In the genomic region with DNA sequence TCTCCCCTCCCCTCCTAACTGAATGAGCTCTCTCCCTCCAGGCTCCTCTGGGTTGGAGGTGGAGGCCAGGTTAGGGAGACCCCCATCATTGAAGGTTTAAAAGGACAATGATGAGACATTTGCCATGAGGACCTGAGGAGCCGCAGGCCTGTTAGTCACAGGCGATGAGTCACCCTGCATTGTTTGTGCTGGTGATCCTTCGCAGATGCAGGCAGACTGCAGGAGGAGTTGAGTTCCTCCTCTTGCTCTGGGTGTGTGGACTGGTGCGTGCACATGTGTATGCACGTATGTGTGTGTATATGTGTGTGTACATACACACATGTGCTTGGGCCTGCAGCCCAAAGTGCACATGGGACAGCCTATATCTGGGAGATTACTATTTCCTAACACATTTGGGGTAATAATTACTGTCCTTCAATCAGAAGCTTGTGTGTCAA, we compare ENCODE assay signal across 9 cellular contexts. TPM values are rescaled to one million over a fixed set of nuclear protein-coding genes. Genes with fewer than 3 reads are reported as not detected.
DNase-seq lines count a peak whose midpoint lies in the region; ATAC-seq and TF ChIP-seq lines count a peak whose summit lies in the region.
"Had no signal": no experiment of that assay in that cellular context is flagged by ENCODE, and none has a peak within 500 bp of the region (broad histone marks: within the 10 kb centered on the region; RNA-seq: fewer than 3 reads in every experiment).

No MANE protein-coding gene starts in this region.

- H3K4me3 ChIP-seq in esophagus squamous epithelium: no peak overlapping the region
- no peak overlapping the region for H3K4me3 ChIP-seq in ovary

- 5 to 26% methylated on average over 5 of the region's 5 CpGs for WGBS in esophagus squamous epithelium, 2 donors
- whole genome bisulfite sequencing in ovary, 3 donors: 39 to 49% (median 45%) methylated on average over 5 of the region's 5 CpGs

- peak; percentile 9 for DNase-seq in NK-92 treated with Interleukin-12 subunit alpha and Interleukin-12 subunit beta, amount 100 ng/mL, for 24 hours (lab: John Stamatoyannopoulos, UW)
- DNase-seq in NK-92 (lab: John Stamatoyannopoulos, UW; ENCODE audit: unreplicated experiment): no peak
- peak; percentile 20 for DNase-seq in esophagus squamous epithelium (lab: John Stamatoyannopoulos, UW)
- peak in 4 of 5 donors; percentile 53 to 76 (median 64) for DNase-seq in ovary
- DNase-seq in D341Med (ENCODE audit: low spot score): no peak
- DNase-seq: CD4-positive, CD25-positive, alpha-beta regulatory T cell had no signal

- TF ChIP-seq EP300 in ovary (IDR thresholded peaks at IDR 0.05): no peak

- intact Hi-C loops in esophagus squamous epithelium (cut with DNase I): no loop called here
- intact Hi-C loops in ovary (cut with DNase I): loop anchor here in 2 of 4 donors (5.0 to 10.0 kb wide), 2 partner anchors 69 to 216 kb away; no protein-coding TSS in a partner anchor

- ATAC-seq in SK-N-SH treated with all-trans-retinoic acid at 6 μM for 48 hours (peak; percentile 94), GM18861 (IDR thresholded peaks at IDR 0.05; ENCODE audit: unreplicated experiment) (no peak), HG02571 (IDR thresholded peaks at IDR 0.05; ENCODE audit: unreplicated experiment) (no peak)

- H3K4me1 ChIP-seq in esophagus squamous epithelium (peaks cover 12 to 53% (median 19%) of the 10 kb centered on the region in 3 donors), ovary (ENCODE audit: insufficient read depth) (peaks cover 18% of the 10 kb centered on the region)

- H3K36me3 ChIP-seq in esophagus squamous epithelium (no peaks in the 10 kb centered on the region), ovary (no peaks in the 10 kb centered on the region)

- no peak for TF ChIP-seq CTCF in esophagus squamous epithelium (IDR thresholded peaks at IDR 0.05)
- TF ChIP-seq CTCF in ovary (IDR thresholded peaks at IDR 0.05): no peak

- peak overlapping the region in 3 of 4 donors; percentile 16 to 56 (median 42) for H3K27ac ChIP-seq in esophagus squamous epithelium
- no peak overlapping the region for H3K27ac ChIP-seq in ovary

- no peak for TF ChIP-seq POLR2A in esophagus squamous epithelium (IDR thresholded peaks at IDR 0.05)
- TF ChIP-seq POLR2A in ovary (IDR thresholded peaks at IDR 0.05): no peak

- no peaks in the 10 kb centered on the region for H3K9me3 ChIP-seq in esophagus squamous epithelium
- H3K9me3 ChIP-seq in ovary: no peaks in the 10 kb centered on the region

- H3K27me3 ChIP-seq in esophagus squamous epithelium: peaks cover 0 to 25% (median 0%) of the 10 kb centered on the region in 4 donors
- H3K27me3 ChIP-seq in ovary: no peaks in the 10 kb centered on the region

TF ChIP-seq in SK-N-SH treated with all-trans-retinoic acid at 6 μM for 48 hours, 23 proteins besides CTCF, POLR2A, EP300 and RAD21:
- TF ChIP-seq TCF4 (CRISPR knock-in tag; IDR thresholded peaks at IDR 0.05; ENCODE audit: borderline replicate concordance) (peak; percentile 53; the same call in 1 of the 2 replicates), ZFP3 (CRISPR knock-in tag; IDR thresholded peaks at IDR 0.05) (peak; percentile 40), TOX (CRISPR knock-in tag; IDR thresholded peaks at IDR 0.05; ENCODE audit: borderline replicate concordance) (peak; percentile 37; the same call in 1 of the 2 replicates), ESRRG (CRISPR knock-in tag; IDR thresholded peaks at IDR 0.05) (no peak), PPARA (CRISPR knock-in tag; IDR thresholded peaks at IDR 0.05; ENCODE audit: borderline replicate concordance) (no peak), RARB (CRISPR knock-in tag; IDR thresholded peaks at IDR 0.05) (0 out of 2 replicates have a peak, but pooled peaks have one; percentile 60), SNAI2 (CRISPR knock-in tag; IDR thresholded peaks at IDR 0.05) (0 out of 2 replicates have a peak, but pooled peaks have one; percentile 55), ISL1 (CRISPR knock-in tag; IDR thresholded peaks at IDR 0.05) (peak; percentile 71), ZNF565 (CRISPR knock-in tag; conservative IDR thresholded peaks at IDR 0.05; ENCODE audit: low read depth) (0 out of 2 replicates have a peak, but pooled peaks have one; percentile 37)
- TF ChIP-seq, protein P1, sequence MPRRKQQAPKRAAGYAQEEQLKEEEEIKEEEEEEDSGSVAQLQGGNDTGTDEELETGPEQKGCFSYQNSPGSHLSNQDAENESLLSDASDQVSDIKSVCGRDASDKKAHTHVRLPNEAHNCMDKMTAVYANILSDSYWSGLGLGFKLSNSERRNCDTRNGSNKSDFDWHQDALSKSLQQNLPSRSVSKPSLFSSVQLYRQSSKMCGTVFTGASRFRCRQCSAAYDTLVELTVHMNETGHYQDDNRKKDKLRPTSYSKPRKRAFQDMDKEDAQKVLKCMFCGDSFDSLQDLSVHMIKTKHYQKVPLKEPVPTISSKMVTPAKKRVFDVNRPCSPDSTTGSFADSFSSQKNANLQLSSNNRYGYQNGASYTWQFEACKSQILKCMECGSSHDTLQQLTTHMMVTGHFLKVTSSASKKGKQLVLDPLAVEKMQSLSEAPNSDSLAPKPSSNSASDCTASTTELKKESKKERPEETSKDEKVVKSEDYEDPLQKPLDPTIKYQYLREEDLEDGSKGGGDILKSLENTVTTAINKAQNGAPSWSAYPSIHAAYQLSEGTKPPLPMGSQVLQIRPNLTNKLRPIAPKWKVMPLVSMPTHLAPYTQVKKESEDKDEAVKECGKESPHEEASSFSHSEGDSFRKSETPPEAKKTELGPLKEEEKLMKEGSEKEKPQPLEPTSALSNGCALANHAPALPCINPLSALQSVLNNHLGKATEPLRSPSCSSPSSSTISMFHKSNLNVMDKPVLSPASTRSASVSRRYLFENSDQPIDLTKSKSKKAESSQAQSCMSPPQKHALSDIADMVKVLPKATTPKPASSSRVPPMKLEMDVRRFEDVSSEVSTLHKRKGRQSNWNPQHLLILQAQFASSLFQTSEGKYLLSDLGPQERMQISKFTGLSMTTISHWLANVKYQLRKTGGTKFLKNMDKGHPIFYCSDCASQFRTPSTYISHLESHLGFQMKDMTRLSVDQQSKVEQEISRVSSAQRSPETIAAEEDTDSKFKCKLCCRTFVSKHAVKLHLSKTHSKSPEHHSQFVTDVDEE (CRISPR knock-in tag; IDR thresholded peaks at IDR 0.05): no peak
- TF ChIP-seq, protein P2, sequence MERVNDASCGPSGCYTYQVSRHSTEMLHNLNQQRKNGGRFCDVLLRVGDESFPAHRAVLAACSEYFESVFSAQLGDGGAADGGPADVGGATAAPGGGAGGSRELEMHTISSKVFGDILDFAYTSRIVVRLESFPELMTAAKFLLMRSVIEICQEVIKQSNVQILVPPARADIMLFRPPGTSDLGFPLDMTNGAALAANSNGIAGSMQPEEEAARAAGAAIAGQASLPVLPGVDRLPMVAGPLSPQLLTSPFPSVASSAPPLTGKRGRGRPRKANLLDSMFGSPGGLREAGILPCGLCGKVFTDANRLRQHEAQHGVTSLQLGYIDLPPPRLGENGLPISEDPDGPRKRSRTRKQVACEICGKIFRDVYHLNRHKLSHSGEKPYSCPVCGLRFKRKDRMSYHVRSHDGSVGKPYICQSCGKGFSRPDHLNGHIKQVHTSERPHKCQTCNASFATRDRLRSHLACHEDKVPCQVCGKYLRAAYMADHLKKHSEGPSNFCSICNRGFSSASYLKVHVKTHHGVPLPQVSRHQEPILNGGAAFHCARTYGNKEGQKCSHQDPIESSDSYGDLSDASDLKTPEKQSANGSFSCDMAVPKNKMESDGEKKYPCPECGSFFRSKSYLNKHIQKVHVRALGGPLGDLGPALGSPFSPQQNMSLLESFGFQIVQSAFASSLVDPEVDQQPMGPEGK (CRISPR knock-in tag; IDR thresholded peaks at IDR 0.05; ENCODE audit: borderline replicate concordance): peak; percentile 76
- TF ChIP-seq, protein P3, sequence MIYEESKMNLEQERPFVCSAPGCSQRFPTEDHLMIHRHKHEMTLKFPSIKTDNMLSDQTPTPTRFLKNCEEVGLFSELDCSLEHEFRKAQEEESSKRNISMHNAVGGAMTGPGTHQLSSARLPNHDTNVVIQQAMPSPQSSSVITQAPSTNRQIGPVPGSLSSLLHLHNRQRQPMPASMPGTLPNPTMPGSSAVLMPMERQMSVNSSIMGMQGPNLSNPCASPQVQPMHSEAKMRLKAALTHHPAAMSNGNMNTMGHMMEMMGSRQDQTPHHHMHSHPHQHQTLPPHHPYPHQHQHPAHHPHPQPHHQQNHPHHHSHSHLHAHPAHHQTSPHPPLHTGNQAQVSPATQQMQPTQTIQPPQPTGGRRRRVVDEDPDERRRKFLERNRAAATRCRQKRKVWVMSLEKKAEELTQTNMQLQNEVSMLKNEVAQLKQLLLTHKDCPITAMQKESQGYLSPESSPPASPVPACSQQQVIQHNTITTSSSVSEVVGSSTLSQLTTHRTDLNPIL (CRISPR knock-in tag; IDR thresholded peaks at IDR 0.05; ENCODE audit: low read depth): peak; percentile 65; the same call in 1 of the 2 replicates
- TF ChIP-seq, protein P4, sequence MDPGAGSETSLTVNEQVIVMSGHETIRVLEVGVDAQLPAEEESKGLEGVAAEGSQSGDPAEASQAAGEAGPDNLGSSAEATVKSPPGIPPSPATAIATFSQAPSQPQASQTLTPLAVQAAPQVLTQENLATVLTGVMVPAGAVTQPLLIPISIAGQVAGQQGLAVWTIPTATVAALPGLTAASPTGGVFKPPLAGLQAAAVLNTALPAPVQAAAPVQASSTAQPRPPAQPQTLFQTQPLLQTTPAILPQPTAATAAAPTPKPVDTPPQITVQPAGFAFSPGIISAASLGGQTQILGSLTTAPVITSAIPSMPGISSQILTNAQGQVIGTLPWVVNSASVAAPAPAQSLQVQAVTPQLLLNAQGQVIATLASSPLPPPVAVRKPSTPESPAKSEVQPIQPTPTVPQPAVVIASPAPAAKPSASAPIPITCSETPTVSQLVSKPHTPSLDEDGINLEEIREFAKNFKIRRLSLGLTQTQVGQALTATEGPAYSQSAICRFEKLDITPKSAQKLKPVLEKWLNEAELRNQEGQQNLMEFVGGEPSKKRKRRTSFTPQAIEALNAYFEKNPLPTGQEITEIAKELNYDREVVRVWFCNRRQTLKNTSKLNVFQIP (CRISPR knock-in tag; IDR thresholded peaks at IDR 0.05; ENCODE audit: borderline replicate concordance, low read depth): peak; percentile 79; the same call in 1 of the 2 replicates
TF ChIP-seq in SK-N-SH treated with all-trans-retinoic acid at 6 μM for 48 hours: peak in this region for 10.

RNA-seq across cellular contexts. Expression of a gene that starts 42.0 kb away (rescaled TPM):
- total RNA-seq in esophagus squamous epithelium (10 to 100 TPM; 49.7 to 62.8 (median 56.7) TPM), ovary (100 to 1,000 TPM in 6 of 7 donors, 10 to 100 TPM in 1; 62.8 to 176 (median 134) TPM)
- 100 to 1,000 TPM in 1 of 2 donors, 10 to 100 TPM in 1; 65.8 to 145 TPM for polyA plus RNA-seq in ovary

Comparison
In these comparisons a context has a peak if more than half of its experiments do, and no peak if none do; other contexts are left out.
1. DNase-seq: peak in NK-92 treated with Interleukin-12 subunit alpha and Interleukin-12 subunit beta, amount 100 ng/mL, for 24 hours (single experiment), esophagus squamous epithelium (single experiment) and ovary (4 of 5); none in NK-92 (single experiment) and D341Med (single experiment).
2. H3K27ac ChIP-seq: peak in esophagus squamous epithelium (3 of 4); none in ovary (0 of 2).